Comparison of ENCODE assay signal across 1 cellular context in genomic region chr9:137605146-137606004, GRCh38.
TF ChIP-seq lines count a peak whose summit lies in the region.

ARRDC1 (plus strand) TSS chr9:137605686; CDS start chr9:137605718, 32 bp downstream.

TF ChIP-seq in HEK293, 187 proteins besides CTCF, POLR2A, EP300 and RAD21 (continued from another document and continues in another):
- TF ChIP-seq REST (tag by site-specific recombination; IDR thresholded peaks at IDR 0.05) (no peak), ZNF214 (tag by site-specific recombination; IDR thresholded peaks at IDR 0.05; ENCODE audit: borderline replicate concordance) (no peak), ZNF513 (tag by site-specific recombination; IDR thresholded peaks at IDR 0.05) (no peak), ZNF280D (tag by site-specific recombination; IDR thresholded peaks at IDR 0.05) (no peak), ZBTB49 (tag by site-specific recombination; IDR thresholded peaks at IDR 0.05; ENCODE audit: low read depth) (no peak), ZNF2 (tag by site-specific recombination; IDR thresholded peaks at IDR 0.05) (no peak), ZNF18 (tag by site-specific recombination; IDR thresholded peaks at IDR 0.05) (no peak), YY2 (tag by site-specific recombination; IDR thresholded peaks at IDR 0.05) (no peak), GLIS1 (tag by site-specific recombination; IDR thresholded peaks at IDR 0.05) (peak; percentile 66), SP3 (tag by site-specific recombination; IDR thresholded peaks at IDR 0.05) (peak; percentile 44), ZNF626 (tag by site-specific recombination; IDR thresholded peaks at IDR 0.05) (no peak), KLF9 (tag by site-specific recombination; IDR thresholded peaks at IDR 0.05; ENCODE audit: low read depth) (peak; percentile 50; the same call in 1 of the 2 replicates), ZNF157 (tag by site-specific recombination; IDR thresholded peaks at IDR 0.05) (no peak), ZNF518A (tag by site-specific recombination; conservative IDR thresholded peaks at IDR 0.05; ENCODE audit: low read depth) (no peak), ZNF785 (tag by site-specific recombination; IDR thresholded peaks at IDR 0.05) (no peak), AEBP2 (tag by site-specific recombination; IDR thresholded peaks at IDR 0.05; ENCODE audit: borderline replicate concordance) (no peak), PRDM6 (tag by site-specific recombination; IDR thresholded peaks at IDR 0.05) (no peak), OVOL3 (tag by site-specific recombination; IDR thresholded peaks at IDR 0.05) (no peak), PRDM10 (tag by site-specific recombination; IDR thresholded peaks at IDR 0.05) (peak; percentile 22; the same call in 1 of the 2 replicates), ZNF580 (tag by site-specific recombination; IDR thresholded peaks at IDR 0.05) (no peak), ZNF423 (tag by site-specific recombination; IDR thresholded peaks at IDR 0.05) (no peak)
